Comparison of ENCODE assay signal across 23 cellular contexts in genomic region chr1:103363008-103363365, GRCh38.
DNase-seq lines count a peak whose midpoint lies in the region; ATAC-seq lines count a peak whose summit lies in the region.
"Had no signal": no experiment of that assay in that cellular context is flagged by ENCODE, and none has a peak within 500 bp of the region (broad histone marks: within the 10 kb centered on the region; RNA-seq: fewer than 3 reads in every experiment).

No MANE protein-coding gene starts in this region.

- H3K27ac Mint-ChIP-seq in activated naive CD4-positive, alpha-beta T cell treated with anti-CD3 and anti-CD28 coated beads, Interleukin-2, amount 50 U/mL, for 72 hours: peak overlapping the region in 1 of 2 donors; percentile 83
- H3K27ac Mint-ChIP-seq in activated naive CD4-positive, alpha-beta T cell treated with anti-CD3 and anti-CD28 coated beads for 36 hours: no peak overlapping the region
- no peak overlapping the region for H3K27ac Mint-ChIP-seq in stimulated activated effector memory CD8-positive, alpha-beta T cell treated with anti-CD3 and anti-CD28 coated beads, Interleukin-12 subunit alpha, Interleukin-12 subunit beta, amount 100 ng/mL, for 72 hours
- H3K27ac Mint-ChIP-seq: CD4-positive, alpha-beta T cell; IgD-negative memory B cell had no signal

- no peaks in the 10 kb centered on the region for H3K4me1 Mint-ChIP-seq in activated naive CD4-positive, alpha-beta T cell treated with anti-CD3 and anti-CD28 coated beads for 36 hours (ENCODE audit: low read depth)
- H3K4me1 Mint-ChIP-seq in stimulated activated effector memory CD8-positive, alpha-beta T cell treated with anti-CD3 and anti-CD28 coated beads, Interleukin-12 subunit alpha, Interleukin-12 subunit beta, amount 100 ng/mL, for 72 hours: no peaks in the 10 kb centered on the region
- H3K4me1 Mint-ChIP-seq: IgD-negative memory B cell had no signal

- CTCF ChIA-PET in activated naive CD4-positive, alpha-beta T cell treated with anti-CD3 and anti-CD28 coated beads for 36 hours (lab: Charles Lee): no interaction called here

- no peaks in the 10 kb centered on the region for H3K27me3 Mint-ChIP-seq in activated naive CD4-positive, alpha-beta T cell treated with anti-CD3 and anti-CD28 coated beads for 36 hours (ENCODE audit: low read depth)
- H3K27me3 Mint-ChIP-seq: CD4-positive, alpha-beta T cell; IgD-negative memory B cell had no signal

- intact Hi-C loops in activated naive CD4-positive, alpha-beta T cell treated with anti-CD3 and anti-CD28 coated beads for 36 hours (cut with micrococcal nuclease): loop anchor here (10.0 kb wide), 1 partner anchor 152 kb away; no protein-coding TSS in a partner anchor

- ATAC-seq in activated naive CD4-positive, alpha-beta T cell treated with anti-CD3 and anti-CD28 coated beads, Interleukin-2, amount 50 U/mL, for 72 hours: peak; percentile 28 to 63
- peak; percentile 61 for ATAC-seq in stimulated activated effector memory CD8-positive, alpha-beta T cell treated with anti-CD3 and anti-CD28 coated beads, Interleukin-12 subunit alpha, Interleukin-12 subunit beta, amount 100 ng/mL, for 72 hours
- ATAC-seq: Panc1, SK-N-SH treated with all-trans-retinoic acid at 6 μM for 48 hours had no signal

- no peak for DNase-seq in activated naive CD4-positive, alpha-beta T cell treated with anti-CD3 and anti-CD28 coated beads, Interleukin-2, amount 50 U/mL, for 72 hours (ENCODE audit: low spot score in 2 of 2)
- DNase-seq in activated naive CD4-positive, alpha-beta T cell treated with anti-CD3 and anti-CD28 coated beads for 36 hours: no peak
- peak; percentile 2 to 21 for DNase-seq in NOMO-1 (lab: John Stamatoyannopoulos, UW; ENCODE audit: unreplicated experiment in 2 of 2)
- peak; percentile 13 for DNase-seq in SK-N-DZ (ENCODE audit: low spot score)
- no peak for DNase-seq in stimulated activated effector memory CD8-positive, alpha-beta T cell treated with anti-CD3 and anti-CD28 coated beads, Interleukin-12 subunit alpha, Interleukin-12 subunit beta, amount 100 ng/mL, for 72 hours (ENCODE audit: low spot score in 2 of 2)
- no peak for DNase-seq in stimulated activated naive CD4-positive, alpha-beta T cell (lab: John Stamatoyannopoulos, UW)
- DNase-seq in OCI-M1 (lab: John Stamatoyannopoulos, UW): no peak
- DNase-seq: ACHN; CD4-positive, alpha-beta T cell; COR-L47; DMS79; Karpas-422; NCI-H1048; NCI-H1417 treated with DMSO at 0.1 percent for 48 hours; NCI-H187 treated with DMSO at 0.1 percent for 48 hours; NCI-H2107; NCI-H2227 treated with DMSO at 0.1 percent for 48 hours; NCI-H510A treated with DMSO at 0.1 percent for 48 hours; NCI-H748 treated with DMSO at 0.1 percent for 48 hours; SIG-M5 had no signal

- H3K36me3 Mint-ChIP-seq in activated naive CD4-positive, alpha-beta T cell treated with anti-CD3 and anti-CD28 coated beads, Interleukin-2, amount 50 U/mL, for 72 hours: no peaks in the 10 kb centered on the region
- H3K36me3 Mint-ChIP-seq in activated naive CD4-positive, alpha-beta T cell treated with anti-CD3 and anti-CD28 coated beads for 36 hours (ENCODE audit: low read depth): no peaks in the 10 kb centered on the region
- H3K36me3 Mint-ChIP-seq in stimulated activated effector memory CD8-positive, alpha-beta T cell treated with anti-CD3 and anti-CD28 coated beads, Interleukin-12 subunit alpha, Interleukin-12 subunit beta, amount 100 ng/mL, for 72 hours: no peaks in the 10 kb centered on the region
- H3K36me3 Mint-ChIP-seq: IgD-negative memory B cell had no signal

- H3K9me3 Mint-ChIP-seq in activated naive CD4-positive, alpha-beta T cell treated with anti-CD3 and anti-CD28 coated beads, Interleukin-2, amount 50 U/mL, for 72 hours: no peaks in the 10 kb centered on the region
- no peaks in the 10 kb centered on the region for H3K9me3 Mint-ChIP-seq in activated naive CD4-positive, alpha-beta T cell treated with anti-CD3 and anti-CD28 coated beads for 36 hours
- H3K9me3 Mint-ChIP-seq in stimulated activated effector memory CD8-positive, alpha-beta T cell treated with anti-CD3 and anti-CD28 coated beads, Interleukin-12 subunit alpha, Interleukin-12 subunit beta, amount 100 ng/mL, for 72 hours: no peaks in the 10 kb centered on the region

- H3K4me3 Mint-ChIP-seq in activated naive CD4-positive, alpha-beta T cell treated with anti-CD3 and anti-CD28 coated beads for 36 hours: no peak overlapping the region
- no peak overlapping the region for H3K4me3 Mint-ChIP-seq in stimulated activated effector memory CD8-positive, alpha-beta T cell treated with anti-CD3 and anti-CD28 coated beads, Interleukin-12 subunit alpha, Interleukin-12 subunit beta, amount 100 ng/mL, for 72 hours
- H3K4me3 Mint-ChIP-seq: CD4-positive, alpha-beta T cell; IgD-negative memory B cell had no signal

Comparison
In these comparisons a context has a peak if more than half of its experiments do, and no peak if none do; other contexts are left out.
1. DNase-seq: peak in NOMO-1 (2 of 2) and SK-N-DZ (single experiment); none in activated naive CD4-positive, alpha-beta T cell treated with anti-CD3 and anti-CD28 coated beads, Interleukin-2, amount 50 U/mL, for 72 hours (0 of 2), activated naive CD4-positive, alpha-beta T cell treated with anti-CD3 and anti-CD28 coated beads for 36 hours (single experiment), stimulated activated effector memory CD8-positive, alpha-beta T cell treated with anti-CD3 and anti-CD28 coated beads, Interleukin-12 subunit alpha, Interleukin-12 subunit beta, amount 100 ng/mL, for 72 hours (0 of 2), stimulated activated naive CD4-positive, alpha-beta T cell (0 of 6) and OCI-M1 (single experiment).